In the genomic region with DNA sequence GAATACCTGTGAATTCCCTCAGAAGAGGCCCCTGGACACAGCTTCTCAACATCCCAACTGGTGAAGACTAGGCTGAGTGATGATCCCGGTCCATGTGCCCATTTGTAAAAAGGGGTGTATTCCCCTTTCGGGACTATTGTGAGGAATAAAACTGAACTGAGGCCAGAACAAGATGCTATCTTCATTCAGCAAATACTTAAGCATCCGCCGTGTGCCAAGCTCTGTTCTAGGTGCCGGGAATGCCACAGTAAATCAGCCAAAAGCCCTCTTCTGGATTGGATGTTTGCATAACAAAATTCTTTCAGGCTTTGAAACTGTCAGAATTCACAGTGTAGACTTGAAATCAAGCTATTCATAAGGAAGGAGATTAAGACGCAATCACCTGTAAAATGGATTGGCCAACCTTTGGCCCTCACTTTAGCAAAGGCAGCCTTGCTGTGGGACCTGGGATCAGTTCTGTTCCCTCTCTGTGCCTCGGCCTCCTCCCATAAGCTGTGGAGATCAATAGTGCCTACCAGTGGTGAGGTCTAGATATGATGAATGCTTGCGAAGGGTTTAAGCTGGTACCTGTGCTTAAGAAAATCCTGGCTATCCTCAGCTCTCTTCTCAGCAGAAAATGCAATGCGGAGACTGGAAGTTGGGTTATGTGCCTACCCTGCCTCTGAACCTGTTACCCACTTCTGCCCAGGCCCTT, we compare ENCODE assay signal across 12 cellular contexts. TPM values are rescaled to one million over a fixed set of nuclear protein-coding genes. Genes with fewer than 3 reads are reported as not detected.
DNase-seq lines count a peak whose midpoint lies in the region; ATAC-seq, FAIRE-seq and TF ChIP-seq lines count a peak whose summit lies in the region.
"Had no signal": no experiment of that assay in that cellular context is flagged by ENCODE, and none has a peak within 500 bp of the region (broad histone marks: within the 10 kb centered on the region; RNA-seq: fewer than 3 reads in every experiment).

No MANE protein-coding gene starts in this region.

- WGBS in SK-N-SH (ENCODE audit: low lambda C conversion rate) = 86% methylated on average over 6 of the region's 9 CpGs

- peak overlapping the region; percentile 49; the same call in 1 of the 2 replicates for H3K4me2 ChIP-seq in SK-N-SH
- H3K4me2 ChIP-seq in skeletal muscle satellite cell (ENCODE audit: low read length) = peak overlapping the region; percentile 86

- no peak; the same call in 1 of the 2 replicates for TF ChIP-seq CTCF in SK-N-SH (IDR thresholded peaks at IDR 0.05)

- no peak overlapping the region for H3K4me3 ChIP-seq in SK-N-SH (ENCODE audit: low read depth in 2 of 2, low read length in 1 of 2)
- H3K4me3 ChIP-seq in skeletal muscle satellite cell (ENCODE audit: low read length) = peak overlapping the region; percentile 79

- no peaks in the 10 kb centered on the region for H3K9me3 ChIP-seq in SK-N-SH
- no peaks in the 10 kb centered on the region for H3K9me3 ChIP-seq in skeletal muscle satellite cell (replicated peaks; ENCODE audit: low read length)

- H3K27ac ChIP-seq in SK-N-SH (ENCODE audit: low read depth in 2 of 2, low read length in 1 of 2) = peak overlapping the region in 1 of 2 experiments; percentile 78; a peak in 1 of 4 replicates

- no peak overlapping the region for H3K9ac ChIP-seq in SK-N-SH
- H3K9ac ChIP-seq in skeletal muscle satellite cell (ENCODE audit: low read depth, low read length) = peak overlapping the region; percentile 71

- POLR2A ChIA-PET in SK-N-SH (lab: Yijun Ruan, JAX) = no interaction called here

- H3K79me2 ChIP-seq in SK-N-SH (ENCODE audit: insufficient read depth) = no peaks in the 10 kb centered on the region

- no peaks in the 10 kb centered on the region for H4K20me1 ChIP-seq in SK-N-SH (ENCODE audit: insufficient read depth)

- no peak overlapping the region for H2AFZ ChIP-seq in SK-N-SH (ENCODE audit: low read depth)

- CTCF ChIA-PET in SK-N-SH (lab: Yijun Ruan, JAX) = interaction anchor here (0.7 to 3.9 kb wide), 17 partner anchors 11 to 256 kb away, joined by 3 to 27 read pairs (median 4); no protein-coding TSS in a partner anchor

- H3K4me1 ChIP-seq in SK-N-SH (ENCODE audit: control insufficient read depth in 1 of 2, insufficient read depth in 2 of 2, low read depth in 1 of 2, low read length in 1 of 2) = peaks cover 7 to 9% of the 10 kb centered on the region in 2 experiments; a peak in 2 of 4 replicates
- H3K4me1 ChIP-seq in skeletal muscle satellite cell (ENCODE audit: control insufficient read depth, insufficient read depth, low read length) = peaks cover 40% of the 10 kb centered on the region

- DNase-seq in NCI-H82 (lab: John Stamatoyannopoulos, UW) = peak; percentile 42
- no peak for DNase-seq in NCI-H82 treated with DMSO at 0.1 percent for 48 hours (lab: John Stamatoyannopoulos, UW; ENCODE audit: unreplicated experiment)
- no peak for DNase-seq in SK-N-SH
- peak; percentile 9 for DNase-seq in fibroblast of peridontal ligament (ENCODE audit: extremely low read depth)
- DNase-seq in NCI-H2029 (lab: John Stamatoyannopoulos, UW) = no peak
- no peak for DNase-seq in RCC 7860 (ENCODE audit: low spot score)
- DNase-seq: activated CD4-positive, alpha-beta T cell treated with anti-CD3 and anti-CD28 coated beads, Interleukin-2, amount 10 ng/mL, durations not matched to agents 24 days and 14 days; activated naive CD4-positive, alpha-beta T cell treated with anti-CD3 and anti-CD28 coated beads, Interleukin-2, amount 50 U/mL, for 16 hours; GF-D8; NCI-H1417 treated with DMSO at 0.1 percent for 48 hours had no signal

- no peak for TF ChIP-seq RAD21 in SK-N-SH (IDR thresholded peaks at IDR 0.05; ENCODE audit: low read length)

- no peaks in the 10 kb centered on the region for H3K9me2 ChIP-seq in SK-N-SH

- peaks cover 10% of the 10 kb centered on the region for H3F3A ChIP-seq in SK-N-SH (replicated peaks; ENCODE audit: insufficient read depth)

- no peaks in the 10 kb centered on the region for H3K36me3 ChIP-seq in SK-N-SH (replicated peaks in 1 of 2; ENCODE audit: control insufficient read depth in 1 of 2, insufficient read depth in 2 of 2, low read length in 1 of 2)
- H3K36me3 ChIP-seq in skeletal muscle satellite cell (ENCODE audit: insufficient read depth, low read length) = no peaks in the 10 kb centered on the region

- no peak for FAIRE-seq in RCC 7860 (lab: Jason Lieb, UNC)

- TF ChIP-seq EP300 in SK-N-SH (IDR thresholded peaks at IDR 0.05; ENCODE audit: borderline replicate concordance in 1 of 2, low read depth in 1 of 2, low read length in 1 of 2) = no peak

- ATAC-seq in GM21786 (IDR thresholded peaks at IDR 0.05; ENCODE audit: unreplicated experiment) = no peak

- H3K27me3 ChIP-seq in SK-N-SH (ENCODE audit: insufficient read depth) (no peaks in the 10 kb centered on the region; the same call in 1 of the 2 replicates), skeletal muscle satellite cell (ENCODE audit: control insufficient read depth, insufficient read depth, low read length) (no peaks in the 10 kb centered on the region)

TF ChIP-seq in SK-N-SH, 30 proteins besides CTCF, POLR2A, EP300 and RAD21:
- peak; percentile 3; the same call in 1 of the 2 replicates for TF ChIP-seq SMC3 (IDR thresholded peaks at IDR 0.05; ENCODE audit: low read depth, low read length)
- TF ChIP-seq, protein P1, sequence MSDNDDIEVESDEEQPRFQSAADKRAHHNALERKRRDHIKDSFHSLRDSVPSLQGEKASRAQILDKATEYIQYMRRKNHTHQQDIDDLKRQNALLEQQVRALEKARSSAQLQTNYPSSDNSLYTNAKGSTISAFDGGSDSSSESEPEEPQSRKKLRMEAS (IDR thresholded peaks at IDR 0.05; ENCODE audit: low read depth) = no peak

RNA-seq across cellular contexts. Expression of a gene that starts 1.8 kb away (rescaled TPM):
- polyA plus RNA-seq in SK-N-SH (2012; rRNA removed) = 0.69 and 1.3 TPM in 2 replicates
- 0.33 and 0.68 TPM in 2 replicates for polyA plus RNA-seq in SK-N-SH (2012; cell fraction: cytosol; rRNA removed)
- polyA plus RNA-seq in SK-N-SH (2012; cell fraction: nucleus; rRNA removed) = 0.51 and 0.93 TPM in 2 replicates
- total RNA-seq in skeletal muscle satellite cell (2012; rRNA removed) = 1.8 and 10.9 TPM in 2 replicates
- total RNA-seq: activated CD4-positive, alpha-beta T cell treated with anti-CD3 and anti-CD28 coated beads, Interleukin-2, amount 10 ng/mL, durations not matched to agents 24 days and 14 days had no signal

Comparison
In these comparisons a context has a peak if more than half of its experiments do, and no peak if none do; other contexts are left out.
1. DNase-seq: peak in NCI-H82 (single experiment) and fibroblast of peridontal ligament (single experiment); none in NCI-H82 treated with DMSO at 0.1 percent for 48 hours (single experiment), SK-N-SH (single experiment), NCI-H2029 (single experiment) and RCC 7860 (single experiment).